Comparison of ENCODE assay signal across 8 cellular contexts in the genomic region with DNA sequence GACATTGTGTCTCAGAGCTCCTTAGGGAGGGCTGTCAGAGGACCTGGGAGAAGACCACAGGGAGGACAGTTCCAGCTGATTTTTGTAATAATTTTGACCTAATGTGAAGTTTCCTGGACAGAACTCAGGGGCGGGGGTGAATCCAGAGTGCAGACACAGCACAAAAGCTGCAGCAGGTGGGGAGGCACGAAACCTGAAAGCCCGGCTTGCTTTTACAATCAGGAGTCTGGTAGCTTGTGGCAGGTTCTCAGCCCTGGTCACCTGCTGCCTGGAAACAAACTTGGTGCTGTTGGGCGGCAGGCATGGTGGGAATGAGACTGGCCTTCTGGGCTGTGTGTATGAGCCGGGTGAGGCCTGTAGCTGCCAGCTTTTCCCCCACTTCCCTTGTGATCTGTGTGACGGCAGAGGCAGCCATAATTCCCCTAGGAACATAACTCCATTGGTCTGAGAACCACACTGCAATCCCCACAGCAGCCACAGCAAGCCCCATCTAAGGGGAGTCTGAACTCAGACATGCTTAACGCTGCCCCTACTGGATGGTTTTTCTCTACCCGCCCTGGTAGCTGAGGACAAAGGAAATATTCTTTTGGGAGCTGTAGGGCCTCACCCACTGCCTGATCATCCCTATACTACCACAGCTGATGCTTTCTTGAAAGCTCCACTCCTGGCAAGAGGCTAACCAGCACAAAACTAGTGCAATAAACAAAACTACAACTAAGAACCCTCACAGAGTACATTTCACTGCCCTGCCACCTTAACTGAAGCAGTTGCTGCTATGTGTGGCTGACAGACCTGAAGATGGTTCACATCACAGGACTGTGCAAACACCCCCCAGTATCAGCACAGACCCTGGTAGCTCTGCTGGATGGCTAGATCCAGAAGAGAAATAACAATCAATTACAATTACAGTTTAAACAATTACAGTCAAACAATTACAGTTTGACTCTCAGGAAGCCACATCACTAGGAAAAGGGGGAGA.
DNase-seq lines count a peak whose midpoint lies in the region; ATAC-seq and TF ChIP-seq lines count a peak whose summit lies in the region.

No MANE protein-coding gene starts in this region.

- no peaks in the 10 kb centered on the region for H3K9me3 ChIP-seq in CD8-positive, alpha-beta T cell (ENCODE audit: low read length)
- H3K9me3 ChIP-seq in PC-3 (ENCODE audit: low read length), result no peaks in the 10 kb centered on the region

- no peak for TF ChIP-seq CTCF in CD8-positive, alpha-beta T cell (IDR thresholded peaks at IDR 0.05)
- peak; percentile 51; the same call in 1 of the 2 replicates for TF ChIP-seq CTCF in PC-3 (conservative IDR thresholded peaks at IDR 0.05; ENCODE audit: low read depth, low read length)

- H3K27ac ChIP-seq in CD8-positive, alpha-beta T cell (ENCODE audit: low read depth, low read length), result no peak overlapping the region
- no peak overlapping the region for H3K27ac ChIP-seq in PC-3 (ENCODE audit: low read length)

- CTCF ChIA-PET in CD8-positive, alpha-beta T cell (lab: Charles Lee), result interaction anchor here (0.9 kb wide), 1 partner anchor 49 kb away, joined by 3 read pairs; no protein-coding TSS in a partner anchor
- CTCF ChIA-PET in PC-3 (lab: Charles Lee), result no interaction called here

- H2AFZ ChIP-seq in PC-3 (ENCODE audit: low read length), result no peak overlapping the region

- H4K20me1 ChIP-seq in PC-3 (ENCODE audit: low read length), result no peaks in the 10 kb centered on the region

- no peak overlapping the region for H3K4me3 ChIP-seq in CD8-positive, alpha-beta T cell (ENCODE audit: low read depth, low read length)
- no peak overlapping the region for H3K4me3 ChIP-seq in PC-3 (ENCODE audit: low read length)

- BruUV-seq in PC-3 (replicated peaks; lab: Mats Ljungman, UMichigan), result no TSS peak

- no peaks in the 10 kb centered on the region for H3K4me1 ChIP-seq in CD8-positive, alpha-beta T cell (ENCODE audit: insufficient read depth, low read length)
- H3K4me1 ChIP-seq in PC-3 (ENCODE audit: insufficient read depth, low read length), result no peaks in the 10 kb centered on the region

- H3F3A ChIP-seq in PC-3 (ENCODE audit: low read length, unreplicated experiment), result no peaks in the 10 kb centered on the region

- H3K27me3 ChIP-seq in CD8-positive, alpha-beta T cell (ENCODE audit: insufficient read depth, low read length), result no peaks in the 10 kb centered on the region
- H3K27me3 ChIP-seq in PC-3 (ENCODE audit: low read length), result no peaks in the 10 kb centered on the region

- no peaks in the 10 kb centered on the region for H3K36me3 Mint-ChIP-seq in CD8-positive, alpha-beta T cell
- H3K36me3 Mint-ChIP-seq in activated T-helper 1 cell treated with anti-CD3 and anti-CD28 coated beads, Interleukin-12 subunit alpha, Interleukin-12 subunit beta, Interleukin-2, Interleukin-4 antibody, amounts not matched to agents 30 ng/mL and 10 ng/mL and 1 ng/mL, durations not matched to agents 14 hours and 24 hours and 36 hours (ENCODE audit: low read depth), result no peaks in the 10 kb centered on the region

- intact Hi-C loops in CD8-positive, alpha-beta T cell (cut with DNase I, micrococcal nuclease), result no loop called here
- intact Hi-C loops in PC-3 (cut with micrococcal nuclease), result no loop called here
- intact Hi-C loops in activated T-helper 1 cell treated with anti-CD3 and anti-CD28 coated beads, Interleukin-12 subunit alpha, Interleukin-12 subunit beta, Interleukin-2, Interleukin-4 antibody, amounts not matched to agents 30 ng/mL and 10 ng/mL and 1 ng/mL, durations not matched to agents 14 hours and 24 hours and 36 hours (cut with micrococcal nuclease), result no loop called here

- no peak overlapping the region for H3K4me3 Mint-ChIP-seq in CD8-positive, alpha-beta T cell
- H3K4me3 Mint-ChIP-seq in activated T-helper 1 cell treated with anti-CD3 and anti-CD28 coated beads, Interleukin-12 subunit alpha, Interleukin-12 subunit beta, Interleukin-2, Interleukin-4 antibody, amounts not matched to agents 30 ng/mL and 10 ng/mL and 1 ng/mL, durations not matched to agents 14 hours and 24 hours and 36 hours, result no peak overlapping the region

- peak in 1 of 7 experiments; percentile 19 for DNase-seq in CD8-positive, alpha-beta T cell
- DNase-seq in PC-3, result peak; percentile 47
- peak; percentile 4 for DNase-seq in globus pallidus (ENCODE audit: low spot score)
- no peak for DNase-seq in middle frontal gyrus (ENCODE audit: extremely low spot score, low spot score)
- no peak for DNase-seq in activated T-helper 1 cell treated with anti-CD3 and anti-CD28 coated beads, Interleukin-12 subunit alpha, Interleukin-12 subunit beta, Interleukin-2, Interleukin-4 antibody, amounts not matched to agents 30 ng/mL and 10 ng/mL and 1 ng/mL, durations not matched to agents 14 hours and 24 hours and 36 hours (ENCODE audit: low spot score)
- no peak for DNase-seq in midbrain (lab: John Stamatoyannopoulos, UW)

- H3K79me2 ChIP-seq in PC-3 (ENCODE audit: low read length), result no peaks in the 10 kb centered on the region

- H3K36me3 ChIP-seq in CD8-positive, alpha-beta T cell (ENCODE audit: insufficient read depth, low read length), result no peaks in the 10 kb centered on the region
- H3K36me3 ChIP-seq in PC-3 (ENCODE audit: low read depth, low read length), result no peaks in the 10 kb centered on the region

- H3K4me2 ChIP-seq in PC-3 (ENCODE audit: low read length), result no peak overlapping the region

- no peaks in the 10 kb centered on the region for H3K4me1 Mint-ChIP-seq in CD8-positive, alpha-beta T cell (ENCODE audit: low read depth)
- H3K4me1 Mint-ChIP-seq in activated T-helper 1 cell treated with anti-CD3 and anti-CD28 coated beads, Interleukin-12 subunit alpha, Interleukin-12 subunit beta, Interleukin-2, Interleukin-4 antibody, amounts not matched to agents 30 ng/mL and 10 ng/mL and 1 ng/mL, durations not matched to agents 14 hours and 24 hours and 36 hours (ENCODE audit: low read depth), result no peaks in the 10 kb centered on the region

- peaks cover 3% of the 10 kb centered on the region for H3K27me3 Mint-ChIP-seq in CD8-positive, alpha-beta T cell (ENCODE audit: low read depth)
- no peaks in the 10 kb centered on the region for H3K27me3 Mint-ChIP-seq in activated T-helper 1 cell treated with anti-CD3 and anti-CD28 coated beads, Interleukin-12 subunit alpha, Interleukin-12 subunit beta, Interleukin-2, Interleukin-4 antibody, amounts not matched to agents 30 ng/mL and 10 ng/mL and 1 ng/mL, durations not matched to agents 14 hours and 24 hours and 36 hours (ENCODE audit: insufficient read depth)

- H3K9me3 Mint-ChIP-seq in CD8-positive, alpha-beta T cell, result no peaks in the 10 kb centered on the region
- peaks cover 3% of the 10 kb centered on the region for H3K9me3 Mint-ChIP-seq in activated T-helper 1 cell treated with anti-CD3 and anti-CD28 coated beads, Interleukin-12 subunit alpha, Interleukin-12 subunit beta, Interleukin-2, Interleukin-4 antibody, amounts not matched to agents 30 ng/mL and 10 ng/mL and 1 ng/mL, durations not matched to agents 14 hours and 24 hours and 36 hours

- no peak overlapping the region for H3K9ac ChIP-seq in PC-3 (ENCODE audit: low read length)

- no peaks in the 10 kb centered on the region for H3K9me2 ChIP-seq in PC-3 (replicated peaks; ENCODE audit: low read length)

- ATAC-seq in CD8-positive, alpha-beta T cell, result peak; percentile 62
- peak; percentile 92 for ATAC-seq in GM19035 (IDR thresholded peaks at IDR 0.05; ENCODE audit: unreplicated experiment)
- peak; percentile 93 for ATAC-seq in HG03103 (IDR thresholded peaks at IDR 0.05; ENCODE audit: low read depth, unreplicated experiment)
- peak; percentile 37; the same call in 1 of the 2 replicates for ATAC-seq in PC-3

- POLR2A ChIA-PET in CD8-positive, alpha-beta T cell (lab: Charles Lee), result no interaction called here
- POLR2A ChIA-PET in PC-3 (lab: Charles Lee; ENCODE audit: unreplicated experiment), result no interaction called here

- H3K27ac Mint-ChIP-seq in CD8-positive, alpha-beta T cell, result no peak overlapping the region
- no peak overlapping the region for H3K27ac Mint-ChIP-seq in activated T-helper 1 cell treated with anti-CD3 and anti-CD28 coated beads, Interleukin-12 subunit alpha, Interleukin-12 subunit beta, Interleukin-2, Interleukin-4 antibody, amounts not matched to agents 30 ng/mL and 10 ng/mL and 1 ng/mL, durations not matched to agents 14 hours and 24 hours and 36 hours

Comparison
In these comparisons a context has a peak if more than half of its experiments do, and no peak if none do; other contexts are left out.
1. ATAC-seq: peak in every context shown above with its lines; median percentile 93 in HG03103; 92 in GM19035; 62 in CD8-positive, alpha-beta T cell; 37 in PC-3.
2. DNase-seq: peak in PC-3 (single experiment) and globus pallidus (single experiment); none in middle frontal gyrus (single experiment), activated T-helper 1 cell treated with anti-CD3 and anti-CD28 coated beads, Interleukin-12 subunit alpha, Interleukin-12 subunit beta, Interleukin-2, Interleukin-4 antibody, amounts not matched to agents 30 ng/mL and 10 ng/mL and 1 ng/mL, durations not matched to agents 14 hours and 24 hours and 36 hours (single experiment) and midbrain (single experiment).